Comparison of ENCODE assay signal across 12 cellular contexts in genomic region chr2:136114392-136114791, GRCh38. TPM values are rescaled to one million over a fixed set of nuclear protein-coding genes. Genes with fewer than 3 reads are reported as not detected.
DNase-seq lines count a peak whose midpoint lies in the region; ATAC-seq and TF ChIP-seq lines count a peak whose summit lies in the region.
"Had no signal": no experiment of that assay in that cellular context is flagged by ENCODE, and none has a peak within 500 bp of the region (broad histone marks: within the 10 kb centered on the region; RNA-seq: fewer than 3 reads in every experiment).

No MANE protein-coding gene starts in this region.

- CTCF ChIA-PET in activated CD4-positive, alpha-beta memory T cell treated with anti-CD3 and anti-CD28 coated beads, Interleukin-2, amount 10 ng/mL, durations not matched to agents 7 days and 5 days (lab: Charles Lee), result no interaction called here

- no peaks in the 10 kb centered on the region for H3K27me3 ChIP-seq in CD4-positive, CD25-positive, alpha-beta regulatory T cell (ENCODE audit: control insufficient read depth, insufficient read depth, low read length)
- no peaks in the 10 kb centered on the region for H3K27me3 ChIP-seq in HL-60 (ENCODE audit: insufficient read depth, poor library complexity, severe bottlenecking)
- H3K27me3 ChIP-seq in muscle layer of duodenum (ENCODE audit: low read depth, low read length), result peaks cover 9% of the 10 kb centered on the region

- no peak for TF ChIP-seq CTCF in HL-60 (IDR thresholded peaks at IDR 0.05; ENCODE audit: insufficient read depth, low read length)

- POLR2A ChIA-PET in activated CD4-positive, alpha-beta memory T cell treated with anti-CD3 and anti-CD28 coated beads, Interleukin-2, amount 10 ng/mL, durations not matched to agents 7 days and 5 days (lab: Charles Lee), result interaction anchor here (0.8 to 3.1 kb wide), 10 partner anchors 22 to 268 kb away, joined by 3 to 19 read pairs (median 4); no protein-coding TSS in a partner anchor

- no peak for ATAC-seq in CD4-positive, CD25-positive, alpha-beta regulatory T cell (ENCODE audit: low read depth in 2 of 2)
- ATAC-seq in HG02885 (IDR thresholded peaks at IDR 0.05; ENCODE audit: poor library complexity, unreplicated experiment), result no peak
- no peak for ATAC-seq in HG03108 (IDR thresholded peaks at IDR 0.05; ENCODE audit: unreplicated experiment)
- no peak for ATAC-seq in GM19463 (IDR thresholded peaks at IDR 0.05; ENCODE audit: unreplicated experiment)
- ATAC-seq: HepG2 had no signal

- H3K9me3 ChIP-seq in CD4-positive, CD25-positive, alpha-beta regulatory T cell (ENCODE audit: control insufficient read depth in 2 of 2, low read length in 2 of 2), result no peaks in the 10 kb centered on the region
- H3K9me3 ChIP-seq in muscle layer of duodenum (ENCODE audit: control insufficient read depth in 1 of 2, low read length in 2 of 2), result no peaks in the 10 kb centered on the region

- peaks cover 37% of the 10 kb centered on the region for H3K4me1 ChIP-seq in CD4-positive, CD25-positive, alpha-beta regulatory T cell (ENCODE audit: control insufficient read depth, insufficient read depth, low read length, poor library complexity, severe bottlenecking)
- peaks cover 0 to 27% of the 10 kb centered on the region in 2 donors for H3K4me1 ChIP-seq in muscle layer of duodenum (ENCODE audit: control insufficient read depth in 1 of 2, insufficient read depth in 2 of 2, low read length in 2 of 2)

- peak overlapping the region; percentile 100 for H3K4me3 ChIP-seq in CD4-positive, CD25-positive, alpha-beta regulatory T cell (ENCODE audit: low read depth, low read length)
- peak overlapping the region; percentile 87 for H3K4me3 ChIP-seq in HL-60 (replicated peaks; ENCODE audit: insufficient read depth, low read length)
- H3K4me3 ChIP-seq in muscle layer of duodenum (ENCODE audit: low read depth in 1 of 2, low read length in 2 of 2), result no peak overlapping the region

- H3K36me3 Mint-ChIP-seq in CD4-positive, CD25-positive, alpha-beta regulatory T cell, result peaks cover 45% of the 10 kb centered on the region
- peaks cover 52% of the 10 kb centered on the region for H3K36me3 Mint-ChIP-seq in activated CD4-positive, alpha-beta memory T cell treated with anti-CD3 and anti-CD28 coated beads, Interleukin-2, amount 10 ng/mL, durations not matched to agents 7 days and 5 days (ENCODE audit: low read depth)

- H3K27ac Mint-ChIP-seq in CD4-positive, CD25-positive, alpha-beta regulatory T cell, result peak overlapping the region in 2 of 3 donors; percentile 95 to 99
- H3K27ac Mint-ChIP-seq in activated CD4-positive, alpha-beta memory T cell treated with anti-CD3 and anti-CD28 coated beads, Interleukin-2, amount 10 ng/mL, durations not matched to agents 7 days and 5 days, result peak overlapping the region; percentile 29

- H3K4me1 Mint-ChIP-seq in CD4-positive, CD25-positive, alpha-beta regulatory T cell, result peaks cover 14 to 46% (median 36%) of the 10 kb centered on the region in 4 donors
- H3K4me1 Mint-ChIP-seq in activated CD4-positive, alpha-beta memory T cell treated with anti-CD3 and anti-CD28 coated beads, Interleukin-2, amount 10 ng/mL, durations not matched to agents 7 days and 5 days, result peaks cover 44% of the 10 kb centered on the region

- H3K4me3 Mint-ChIP-seq in CD4-positive, CD25-positive, alpha-beta regulatory T cell, result peak overlapping the region; percentile 72 to 99 (median 89)
- peak overlapping the region; percentile 49 for H3K4me3 Mint-ChIP-seq in activated CD4-positive, alpha-beta memory T cell treated with anti-CD3 and anti-CD28 coated beads, Interleukin-2, amount 10 ng/mL, durations not matched to agents 7 days and 5 days

- peaks cover 26% of the 10 kb centered on the region for H3K27me3 Mint-ChIP-seq in CD4-positive, CD25-positive, alpha-beta regulatory T cell
- H3K27me3 Mint-ChIP-seq in activated CD4-positive, alpha-beta memory T cell treated with anti-CD3 and anti-CD28 coated beads, Interleukin-2, amount 10 ng/mL, durations not matched to agents 7 days and 5 days, result peaks cover under 1% of the 10 kb centered on the region

- H3K27ac ChIP-seq in CD4-positive, CD25-positive, alpha-beta regulatory T cell (ENCODE audit: insufficient read depth, low read length, poor library complexity, severe bottlenecking), result no peak overlapping the region
- peak overlapping the region; percentile 67 for H3K27ac ChIP-seq in HL-60 (replicated peaks)
- peak overlapping the region; percentile 1 for H3K27ac ChIP-seq in muscle layer of duodenum (ENCODE audit: low read length)

- DNase-seq in CD4-positive, CD25-positive, alpha-beta regulatory T cell, result peak in 1 of 3 donors; percentile 44
- peak; percentile 41 to 43 for DNase-seq in HL-60 (ENCODE audit: low read depth in 1 of 2, low spot score in 1 of 2)
- DNase-seq in activated CD4-positive, alpha-beta memory T cell treated with anti-CD3 and anti-CD28 coated beads, Interleukin-2, amount 10 ng/mL, durations not matched to agents 7 days and 5 days, result no peak
- DNase-seq in activated CD8-positive, alpha-beta memory T cell treated with anti-CD3 and anti-CD28 coated beads, Interleukin-2, amount 50 U/mL, for 4 hours, result no peak
- DNase-seq: activated effector memory CD4-positive, alpha-beta T cell treated with anti-CD3 and anti-CD28 coated beads, Interleukin-2, amount 50 U/mL, for 16 hours; islet precursor cell; NCI-H2029 treated with DMSO at 0.1 percent for 48 hours had no signal

- peaks cover 0 to 9% (median 0%) of the 10 kb centered on the region in 7 donors for H3K9me3 Mint-ChIP-seq in CD4-positive, CD25-positive, alpha-beta regulatory T cell
- no peaks in the 10 kb centered on the region for H3K9me3 Mint-ChIP-seq in activated CD4-positive, alpha-beta memory T cell treated with anti-CD3 and anti-CD28 coated beads, Interleukin-2, amount 10 ng/mL, durations not matched to agents 7 days and 5 days

- peaks cover 28% of the 10 kb centered on the region for H3K36me3 ChIP-seq in CD4-positive, CD25-positive, alpha-beta regulatory T cell (ENCODE audit: control insufficient read depth, insufficient read depth, low read length)
- H3K36me3 ChIP-seq in muscle layer of duodenum (ENCODE audit: control insufficient read depth in 1 of 2, insufficient read depth in 2 of 2, low read length in 2 of 2), result no peaks in the 10 kb centered on the region

RNA-seq across cellular contexts. Expression of gene CXCR4, which starts 3.6 kb away (rescaled TPM):
- 2,224 TPM for total RNA-seq in CD4-positive, CD25-positive, alpha-beta regulatory T cell
- polyA plus RNA-seq in CD4-positive, CD25-positive, alpha-beta regulatory T cell, result 100 to 1,000 TPM; 536 to 682 (median 586) TPM
- 100 to 1,000 TPM; 202 to 212 TPM for total RNA-seq in activated CD4-positive, alpha-beta memory T cell treated with anti-CD3 and anti-CD28 coated beads, Interleukin-2, amount 10 ng/mL, durations not matched to agents 7 days and 5 days

Comparison
In these comparisons a context has a peak if more than half of its experiments do, and no peak if none do; other contexts are left out.
1. DNase-seq: peak in HL-60 (2 of 2); none in activated CD4-positive, alpha-beta memory T cell treated with anti-CD3 and anti-CD28 coated beads, Interleukin-2, amount 10 ng/mL, durations not matched to agents 7 days and 5 days (single experiment) and activated CD8-positive, alpha-beta memory T cell treated with anti-CD3 and anti-CD28 coated beads, Interleukin-2, amount 50 U/mL, for 4 hours (single experiment).
2. H3K4me3 ChIP-seq: peak in CD4-positive, CD25-positive, alpha-beta regulatory T cell (single experiment) and HL-60 (single experiment); none in muscle layer of duodenum (0 of 2).
3. RNA of gene CXCR4, which starts 3.6 kb away (total RNA-seq): 2,224 TPM in CD4-positive, CD25-positive, alpha-beta regulatory T cell (single experiment); 202 to 212 TPM in activated CD4-positive, alpha-beta memory T cell treated with anti-CD3 and anti-CD28 coated beads, Interleukin-2, amount 10 ng/mL, durations not matched to agents 7 days and 5 days; every median in the first group is over 10 times any median in the second.